In the genomic region with DNA sequence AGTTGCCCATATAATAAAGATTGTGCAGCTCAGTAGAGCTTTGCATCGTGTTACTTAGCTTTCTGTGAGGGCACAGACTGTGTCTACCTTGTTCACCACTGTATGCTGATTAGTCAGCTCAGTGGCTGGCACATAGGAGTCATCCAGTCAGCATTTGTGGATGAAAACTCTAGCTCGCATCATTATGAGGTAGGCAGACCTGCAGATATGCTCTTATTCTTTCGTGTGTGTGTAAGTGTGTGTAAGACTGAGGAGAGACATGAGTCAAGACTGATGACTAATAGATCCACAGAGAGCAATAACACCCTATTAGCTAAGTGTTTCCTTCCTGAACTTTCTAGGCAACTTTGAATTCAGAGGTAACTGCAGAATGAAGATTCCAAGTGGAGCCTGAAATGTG, we compare ENCODE assay signal across 1 cellular context.
TF ChIP-seq lines count a peak whose summit lies in the region.

No MANE protein-coding gene starts in this region.

TF ChIP-seq in SK-N-SH treated with all-trans-retinoic acid at 6 μM for 48 hours, 23 proteins besides CTCF, POLR2A, EP300 and RAD21 (continued from another document):
- TF ChIP-seq, protein P1, sequence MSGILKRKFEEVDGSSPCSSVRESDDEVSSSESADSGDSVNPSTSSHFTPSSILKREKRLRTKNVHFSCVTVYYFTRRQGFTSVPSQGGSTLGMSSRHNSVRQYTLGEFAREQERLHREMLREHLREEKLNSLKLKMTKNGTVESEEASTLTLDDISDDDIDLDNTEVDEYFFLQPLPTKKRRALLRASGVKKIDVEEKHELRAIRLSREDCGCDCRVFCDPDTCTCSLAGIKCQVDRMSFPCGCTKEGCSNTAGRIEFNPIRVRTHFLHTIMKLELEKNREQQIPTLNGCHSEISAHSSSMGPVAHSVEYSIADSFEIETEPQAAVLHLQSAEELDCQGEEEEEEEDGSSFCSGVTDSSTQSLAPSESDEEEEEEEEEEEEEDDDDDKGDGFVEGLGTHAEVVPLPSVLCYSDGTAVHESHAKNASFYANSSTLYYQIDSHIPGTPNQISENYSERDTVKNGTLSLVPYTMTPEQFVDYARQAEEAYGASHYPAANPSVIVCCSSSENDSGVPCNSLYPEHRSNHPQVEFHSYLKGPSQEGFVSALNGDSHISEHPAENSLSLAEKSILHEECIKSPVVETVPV (CRISPR knock-in tag; IDR thresholded peaks at IDR 0.05) = no peak
- TF ChIP-seq ZC3H10 (CRISPR knock-in tag; IDR thresholded peaks at IDR 0.05) = no peak
